Comparison of ENCODE assay signal across 9 cellular contexts in genomic region chr10:36779238-36779846, GRCh38.
DNase-seq lines count a peak whose midpoint lies in the region; ATAC-seq and TF ChIP-seq lines count a peak whose summit lies in the region.
"Had no signal": no experiment of that assay in that cellular context is flagged by ENCODE, and none has a peak within 500 bp of the region (broad histone marks: within the 10 kb centered on the region; RNA-seq: fewer than 3 reads in every experiment).

No MANE protein-coding gene starts in this region.

- no peak overlapping the region for H3K27ac Mint-ChIP-seq in T-helper 17 cell
- H3K27ac Mint-ChIP-seq: activated naive CD4-positive, alpha-beta T cell treated with anti-CD3 and anti-CD28 coated beads, Interleukin-2, amount 50 U/mL, for 24 hours had no signal

- H3K4me3 ChIP-seq in cardiac muscle cell (no peak overlapping the region), retinal pigment epithelial cell (ENCODE audit: low read length) (no peak overlapping the region)

- in situ Hi-C loops in ACHN (cut with HindIII; ENCODE audit: low pct_ligation_motif_present, low pct_unique_long_range_greater_than_20kb, low sequenced_read_pairs), result loop anchor here (25.0 kb wide), 1 partner anchor 1142 kb away; the partner anchor contains the start of gene FZD8

- H3K4me3 Mint-ChIP-seq in T-helper 17 cell, result no peak overlapping the region
- H3K4me3 Mint-ChIP-seq: activated naive CD4-positive, alpha-beta T cell treated with anti-CD3 and anti-CD28 coated beads, Interleukin-2, amount 50 U/mL, for 24 hours had no signal

- H3K27me3 ChIP-seq in cardiac muscle cell, result no peaks in the 10 kb centered on the region

- H3K27ac ChIP-seq in VCaP (no peak overlapping the region), cardiac muscle cell (peak overlapping the region; percentile 67)

- TF ChIP-seq CTCF in VCaP (conservative IDR thresholded peaks at IDR 0.05), result peak; percentile 93
- peak; percentile 78 for TF ChIP-seq CTCF in cardiac muscle cell (IDR thresholded peaks at IDR 0.05; ENCODE audit: low read depth, low read length)
- TF ChIP-seq CTCF in retinal pigment epithelial cell (conservative IDR thresholded peaks at IDR 0.05; ENCODE audit: low read depth, low read length), result peak; percentile 81
- TF ChIP-seq CTCF in GM10266 (IDR thresholded peaks at IDR 0.05; ENCODE audit: control insufficient read depth, insufficient read depth, low read depth, missing control alignments), result no peak

- H3K27me3 Mint-ChIP-seq in T-helper 17 cell, result no peaks in the 10 kb centered on the region
- H3K27me3 Mint-ChIP-seq: activated naive CD4-positive, alpha-beta T cell treated with anti-CD3 and anti-CD28 coated beads, Interleukin-2, amount 50 U/mL, for 24 hours had no signal

- peaks cover 43% of the 10 kb centered on the region for H3K4me1 ChIP-seq in cardiac muscle cell (ENCODE audit: low read depth)

- H3K36me3 ChIP-seq in cardiac muscle cell, result no peaks in the 10 kb centered on the region

- no peak for TF ChIP-seq EP300 in Ishikawa (IDR thresholded peaks at IDR 0.05; ENCODE audit: borderline replicate concordance)

- H3K36me3 Mint-ChIP-seq in T-helper 17 cell (ENCODE audit: low read depth), result no peaks in the 10 kb centered on the region
- H3K36me3 Mint-ChIP-seq: activated naive CD4-positive, alpha-beta T cell treated with anti-CD3 and anti-CD28 coated beads, Interleukin-2, amount 50 U/mL, for 24 hours had no signal

- DNase-seq in ACHN (peak; percentile 37), cardiac muscle cell (ENCODE audit: low read depth in 1 of 2, low spot score in 1 of 2) (peak; percentile 77 to 84), retinal pigment epithelial cell (ENCODE audit: low read depth) (no peak), GM10266 (ENCODE audit: extremely low spot score) (no peak), T-helper 17 cell (no peak)

- no peaks in the 10 kb centered on the region for H3K9me3 ChIP-seq in cardiac muscle cell (ENCODE audit: low read depth)
- H3K9me3 ChIP-seq in T-helper 17 cell (ENCODE audit: control insufficient read depth, low read length, poor library complexity, severe bottlenecking), result no peaks in the 10 kb centered on the region

- no peaks in the 10 kb centered on the region for H3K4me1 Mint-ChIP-seq in T-helper 17 cell
- H3K4me1 Mint-ChIP-seq: activated naive CD4-positive, alpha-beta T cell treated with anti-CD3 and anti-CD28 coated beads, Interleukin-2, amount 50 U/mL, for 24 hours had no signal

- TF ChIP-seq RAD21 in Ishikawa (IDR thresholded peaks at IDR 0.05; ENCODE audit: low read depth), result peak; percentile 25; the same call in 1 of the 2 replicates

- no peak for ATAC-seq in GM18498 (IDR thresholded peaks at IDR 0.05; ENCODE audit: unreplicated experiment)
- no peak for ATAC-seq in T-helper 17 cell

TF ChIP-seq in Ishikawa, 13 proteins besides CTCF, POLR2A, EP300 and RAD21:
- TF ChIP-seq CREB1 (IDR thresholded peaks at IDR 0.05; ENCODE audit: low read depth), result no peak
- no peak for TF ChIP-seq YY1 (IDR thresholded peaks at IDR 0.05; ENCODE audit: low read depth)
- TF ChIP-seq CEBPB (IDR thresholded peaks at IDR 0.05), result no peak
- TF ChIP-seq NFIC (IDR thresholded peaks at IDR 0.05), result no peak
- TF ChIP-seq ZBTB7A (IDR thresholded peaks at IDR 0.05; ENCODE audit: low read depth), result no peak
- no peak for TF ChIP-seq EGR1 (IDR thresholded peaks at IDR 0.05)
- TF ChIP-seq REST (IDR thresholded peaks at IDR 0.05; ENCODE audit: low read depth), result no peak
- no peak for TF ChIP-seq MAX (IDR thresholded peaks at IDR 0.05)
- no peak for TF ChIP-seq TAF1 (IDR thresholded peaks at IDR 0.05; ENCODE audit: low read depth)
- no peak for TF ChIP-seq TCF12 (IDR thresholded peaks at IDR 0.05; ENCODE audit: low read depth)
- no peak for TF ChIP-seq FOXM1 (IDR thresholded peaks at IDR 0.05; ENCODE audit: borderline replicate concordance, low read depth)
- TF ChIP-seq TEAD4 (IDR thresholded peaks at IDR 0.05), result no peak
- TF ChIP-seq, protein P1, sequence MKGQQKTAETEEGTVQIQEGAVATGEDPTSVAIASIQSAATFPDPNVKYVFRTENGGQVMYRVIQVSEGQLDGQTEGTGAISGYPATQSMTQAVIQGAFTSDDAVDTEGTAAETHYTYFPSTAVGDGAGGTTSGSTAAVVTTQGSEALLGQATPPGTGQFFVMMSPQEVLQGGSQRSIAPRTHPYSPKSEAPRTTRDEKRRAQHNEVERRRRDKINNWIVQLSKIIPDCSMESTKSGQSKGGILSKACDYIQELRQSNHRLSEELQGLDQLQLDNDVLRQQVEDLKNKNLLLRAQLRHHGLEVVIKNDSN (IDR thresholded peaks at IDR 0.05), result no peak

Comparison
In these comparisons a context has a peak if more than half of its experiments do, and no peak if none do; other contexts are left out.
1. DNase-seq: peak in ACHN (single experiment) and cardiac muscle cell (2 of 2); none in retinal pigment epithelial cell (single experiment), GM10266 (single experiment) and T-helper 17 cell (0 of 3).